ENCODE assay signal across 8 cellular contexts in genomic region chr5:150356575-150357284, GRCh38. TPM values are rescaled to one million over a fixed set of nuclear protein-coding genes. Genes with fewer than 3 reads are reported as not detected.
DNase-seq lines count a peak whose midpoint lies in the region; ATAC-seq and TF ChIP-seq lines count a peak whose summit lies in the region.

No MANE protein-coding gene starts in this region.

- CTCF ChIA-PET in activated CD8-positive, alpha-beta memory T cell treated with anti-CD3 and anti-CD28 coated beads, Interleukin-2, amount 10 ng/mL, durations not matched to agents 7 days and 5 days (lab: Charles Lee): interaction anchor here (1.1 to 2.5 kb wide), 3 partner anchors 42 to 92 kb away, joined by 3 to 10 read pairs (median 6); partner anchors contain the start of gene RPS14

- peaks cover 32% of the 10 kb centered on the region for H3K4me1 Mint-ChIP-seq in activated CD8-positive, alpha-beta memory T cell treated with anti-CD3 and anti-CD28 coated beads, Interleukin-2, amount 10 ng/mL, durations not matched to agents 7 days and 5 days

- DNase-seq in activated CD8-positive, alpha-beta memory T cell treated with anti-CD3 and anti-CD28 coated beads, Interleukin-2, amount 10 ng/mL, durations not matched to agents 7 days and 5 days: no peak
- DNase-seq in activated CD8-positive, alpha-beta memory T cell treated with anti-CD3 and anti-CD28 coated beads for 24 hours: no peak
- DNase-seq in ascending aorta (ENCODE audit: low spot score in 2 of 2) (no peak), testis (no peak)

- H3K27me3 Mint-ChIP-seq in activated CD8-positive, alpha-beta memory T cell treated with anti-CD3 and anti-CD28 coated beads, Interleukin-2, amount 10 ng/mL, durations not matched to agents 7 days and 5 days: peaks cover 5% of the 10 kb centered on the region

- no peak for TF ChIP-seq RAD21 in liver (IDR thresholded peaks at IDR 0.05)

- peak overlapping the region; percentile 84 for H3K4me3 Mint-ChIP-seq in activated CD8-positive, alpha-beta memory T cell treated with anti-CD3 and anti-CD28 coated beads, Interleukin-2, amount 10 ng/mL, durations not matched to agents 7 days and 5 days

- H3K36me3 Mint-ChIP-seq in activated CD8-positive, alpha-beta memory T cell treated with anti-CD3 and anti-CD28 coated beads, Interleukin-2, amount 10 ng/mL, durations not matched to agents 7 days and 5 days: peaks cover 21% of the 10 kb centered on the region

- WGBS in liver: 50% methylated on average over 10 of the region's 10 CpGs
- WGBS in testis, 2 donors: 43 to 64% methylated on average over 10 of the region's 10 CpGs

- no peak overlapping the region for H3K9ac ChIP-seq in liver (ENCODE audit: low read depth in 1 of 2, low read length in 2 of 2)

- H3K4me3 ChIP-seq in ascending aorta (peak overlapping the region; percentile 60 to 80), liver (ENCODE audit: low read depth in 1 of 3, low read length in 3 of 3) (peak overlapping the region; percentile 1 to 87 (median 52)), testis (peak overlapping the region; percentile 78 to 94)

- H3K27me3 ChIP-seq in ascending aorta (no peaks in the 10 kb centered on the region), liver (ENCODE audit: control insufficient read depth in 4 of 4, insufficient read depth in 4 of 4, low read length in 3 of 4) (no peaks in the 10 kb centered on the region), testis (no peaks in the 10 kb centered on the region)

- no peak for TF ChIP-seq POLR2A in testis (IDR thresholded peaks at IDR 0.05)

- intact Hi-C loops in ascending aorta (cut with DNase I) (loop anchor here (2.0 to 5.0 kb wide), 3 partner anchors 56 to 356 kb away; partner anchors contain the start of genes CD74, HMGXB3 and TIGD6), testis (cut with DNase I; ENCODE audit: low total_unique reads) (no loop called here)

- ATAC-seq in activated CD8-positive, alpha-beta memory T cell treated with anti-CD3 and anti-CD28 coated beads, Interleukin-2, amount 10 ng/mL, durations not matched to agents 7 days and 5 days: no peak
- ATAC-seq in GM21367 (IDR thresholded peaks at IDR 0.05; ENCODE audit: unreplicated experiment) (no peak), GM21526 (IDR thresholded peaks at IDR 0.05; ENCODE audit: low FRiP score, unreplicated experiment) (no peak), GM21381 (IDR thresholded peaks at IDR 0.05; ENCODE audit: unreplicated experiment) (no peak)

- peak overlapping the region; percentile 80 for H3K27ac Mint-ChIP-seq in activated CD8-positive, alpha-beta memory T cell treated with anti-CD3 and anti-CD28 coated beads, Interleukin-2, amount 10 ng/mL, durations not matched to agents 7 days and 5 days

- H3K36me3 ChIP-seq in ascending aorta: peaks cover 6 to 7% of the 10 kb centered on the region in 2 donors
- H3K36me3 ChIP-seq in liver (ENCODE audit: control insufficient read depth in 4 of 4, insufficient read depth in 3 of 4, low read depth in 1 of 4, low read length in 3 of 4): peaks cover 0 to 7% (median 7%) of the 10 kb centered on the region in 4 donors
- H3K36me3 ChIP-seq in testis (ENCODE audit: low read depth, missing control alignments): no peaks in the 10 kb centered on the region

- TF ChIP-seq CTCF in ascending aorta (IDR thresholded peaks at IDR 0.05): no peak
- no peak for TF ChIP-seq CTCF in liver (IDR thresholded peaks at IDR 0.05; ENCODE audit: low read depth, low read length, missing input control)
- TF ChIP-seq CTCF in testis (IDR thresholded peaks at IDR 0.05): no peak

- H3K9me3 ChIP-seq in ascending aorta: no peaks in the 10 kb centered on the region
- H3K9me3 ChIP-seq in liver (ENCODE audit: control insufficient read depth in 4 of 4, low read length in 3 of 4): no peaks in the 10 kb centered on the region
- no peaks in the 10 kb centered on the region for H3K9me3 ChIP-seq in testis

- no peaks in the 10 kb centered on the region for H3K9me3 Mint-ChIP-seq in activated CD8-positive, alpha-beta memory T cell treated with anti-CD3 and anti-CD28 coated beads, Interleukin-2, amount 10 ng/mL, durations not matched to agents 7 days and 5 days (ENCODE audit: low read depth)

- H3K4me1 ChIP-seq in ascending aorta: peaks cover 0 to 3% of the 10 kb centered on the region in 2 donors
- peaks cover 10 to 33% (median 25%) of the 10 kb centered on the region in 4 donors for H3K4me1 ChIP-seq in liver (ENCODE audit: control insufficient read depth in 4 of 4, insufficient read depth in 4 of 4, low read length in 3 of 4)
- peaks cover 3% of the 10 kb centered on the region for H3K4me1 ChIP-seq in testis

- peak overlapping the region in 1 of 2 donors; percentile 9 for H3K27ac ChIP-seq in ascending aorta
- peak overlapping the region; percentile 10 to 20 for H3K27ac ChIP-seq in liver (ENCODE audit: low read depth in 1 of 2, low read length in 2 of 2)
- H3K27ac ChIP-seq in testis: no peak overlapping the region

TF ChIP-seq in liver, 16 proteins besides CTCF, POLR2A, EP300 and RAD21:
- TF ChIP-seq SP1 (IDR thresholded peaks at IDR 0.05) (peak; percentile 88), HNF4G (IDR thresholded peaks at IDR 0.05) (peak; percentile 76), HNF4A (conservative IDR thresholded peaks at IDR 0.05) (peak; percentile 87 to 95), RXRA (IDR thresholded peaks at IDR 0.05) (peak; percentile 27 to 38), NR2F2 (IDR thresholded peaks at IDR 0.05) (no peak)
- TF ChIP-seq, protein P1, sequence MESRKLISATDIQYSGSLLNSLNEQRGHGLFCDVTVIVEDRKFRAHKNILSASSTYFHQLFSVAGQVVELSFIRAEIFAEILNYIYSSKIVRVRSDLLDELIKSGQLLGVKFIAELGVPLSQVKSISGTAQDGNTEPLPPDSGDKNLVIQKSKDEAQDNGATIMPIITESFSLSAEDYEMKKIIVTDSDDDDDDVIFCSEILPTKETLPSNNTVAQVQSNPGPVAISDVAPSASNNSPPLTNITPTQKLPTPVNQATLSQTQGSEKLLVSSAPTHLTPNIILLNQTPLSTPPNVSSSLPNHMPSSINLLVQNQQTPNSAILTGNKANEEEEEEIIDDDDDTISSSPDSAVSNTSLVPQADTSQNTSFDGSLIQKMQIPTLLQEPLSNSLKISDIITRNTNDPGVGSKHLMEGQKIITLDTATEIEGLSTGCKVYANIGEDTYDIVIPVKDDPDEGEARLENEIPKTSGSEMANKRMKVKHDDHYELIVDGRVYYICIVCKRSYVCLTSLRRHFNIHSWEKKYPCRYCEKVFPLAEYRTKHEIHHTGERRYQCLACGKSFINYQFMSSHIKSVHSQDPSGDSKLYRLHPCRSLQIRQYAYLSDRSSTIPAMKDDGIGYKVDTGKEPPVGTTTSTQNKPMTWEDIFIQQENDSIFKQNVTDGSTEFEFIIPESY (IDR thresholded peaks at IDR 0.05): no peak
- TF ChIP-seq, protein P2, sequence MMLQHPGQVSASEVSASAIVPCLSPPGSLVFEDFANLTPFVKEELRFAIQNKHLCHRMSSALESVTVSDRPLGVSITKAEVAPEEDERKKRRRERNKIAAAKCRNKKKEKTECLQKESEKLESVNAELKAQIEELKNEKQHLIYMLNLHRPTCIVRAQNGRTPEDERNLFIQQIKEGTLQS (IDR thresholded peaks at IDR 0.05): no peak

RNA-seq across cellular contexts. Expression of gene TCOF1, which starts 0.8 kb away (rescaled TPM):
- total RNA-seq in activated CD8-positive, alpha-beta memory T cell treated with anti-CD3 and anti-CD28 coated beads, Interleukin-2, amount 10 ng/mL, durations not matched to agents 7 days and 5 days: 10 to 100 TPM; 95.3 to 96.9 TPM
- total RNA-seq in ascending aorta: 31.4 TPM
- total RNA-seq in liver: 1 to 10 TPM; 8.5 TPM
- polyA plus RNA-seq in liver: 1 to 10 TPM; 3.2 to 4.4 TPM
- 10 to 100 TPM; 46.6 to 52.8 TPM for total RNA-seq in testis
- polyA plus RNA-seq in testis (ENCODE audit: insufficient read depth, low read depth, low replicate concordance): 22.9 TPM

RNA-seq across cellular contexts. Expression of gene ARSI, which starts 54.0 kb away (rescaled TPM):
- not detected for total RNA-seq in activated CD8-positive, alpha-beta memory T cell treated with anti-CD3 and anti-CD28 coated beads, Interleukin-2, amount 10 ng/mL, durations not matched to agents 7 days and 5 days
- total RNA-seq in ascending aorta (not detected), liver (under 1 TPM; 0.33 to 0.51 TPM), testis (under 1 TPM; 0.79 to 0.93 TPM)
- polyA plus RNA-seq in liver (under 1 TPM in 1 of 2 donors, not detected in 1; 0.23 TPM), testis (ENCODE audit: insufficient read depth, low read depth, low replicate concordance) (0.92 TPM)

RNA-seq across cellular contexts. Expression of gene CD74, which starts 56.0 kb away (rescaled TPM):
- 1,000 to 10,000 TPM; 1,513 to 1,561 TPM for total RNA-seq in activated CD8-positive, alpha-beta memory T cell treated with anti-CD3 and anti-CD28 coated beads, Interleukin-2, amount 10 ng/mL, durations not matched to agents 7 days and 5 days
- 1,940 TPM for total RNA-seq in ascending aorta
- total RNA-seq in liver: 100 to 1,000 TPM; 176 to 214 TPM
- polyA plus RNA-seq in liver: 100 to 1,000 TPM; 299 to 327 TPM
- total RNA-seq in testis: 100 to 1,000 TPM; 137 to 223 TPM
- polyA plus RNA-seq in testis (ENCODE audit: insufficient read depth, low read depth, low replicate concordance): 1,318 TPM

Comparison
In these comparisons a context has a peak if more than half of its experiments do, and no peak if none do; other contexts are left out.
1. H3K27ac ChIP-seq: peak in liver (2 of 2); none in testis (0 of 2).
2. Peak in every context shown above with its lines, with median percentiles within 50 percentile points of each other: H3K4me3 ChIP-seq.